In genomic region chr14:64719601-64720000, GRCh38 we compare ENCODE assay signal across 14 cellular contexts. TPM values are rescaled to one million over a fixed set of nuclear protein-coding genes. Genes with fewer than 3 reads are reported as not detected.
A peak's percentile ranks its signal among the peaks of the same experiment; 100 is the strongest.
DNase-seq lines count a peak whose midpoint lies in the region; ATAC-seq and TF ChIP-seq lines count a peak whose summit lies in the region.
"Had no signal": no experiment of that assay in that cellular context is flagged by ENCODE, and none has a peak within 500 bp of the region (broad histone marks: within the 10 kb centered on the region; RNA-seq: fewer than 3 reads in every experiment).

No MANE protein-coding gene starts in this region.

- no peak overlapping the region for H3K4me3 ChIP-seq in Caco-2 (ENCODE audit: low read depth, low read length)
- H3K4me3 ChIP-seq in sigmoid colon, result no peak overlapping the region
- H3K4me3 ChIP-seq in upper lobe of right lung, result no peak overlapping the region
- H3K4me3 ChIP-seq: K562, SK-N-MC had no signal

- ATAC-seq in upper lobe of right lung, result no peak
- ATAC-seq in HG02798 (IDR thresholded peaks at IDR 0.05; ENCODE audit: poor library complexity, unreplicated experiment), result no peak
- ATAC-seq: K562 had no signal

- POLR2A ChIA-PET in Caco-2 (lab: Charles Lee), result no interaction called here

- WGBS in sigmoid colon, 2 donors, result 42 to 67% methylated on average over 7 of the region's 7 CpGs

- BruUV-seq in Caco-2 (replicated peaks; lab: Mats Ljungman, UMichigan), result no TSS peak

- H3K36me3 ChIP-seq in Caco-2 (ENCODE audit: control insufficient read depth, insufficient read depth, low read length) (no peaks in the 10 kb centered on the region; the same call in none of the 2 replicates), sigmoid colon (no peaks in the 10 kb centered on the region), upper lobe of right lung (no peaks in the 10 kb centered on the region)

- no peaks in the 10 kb centered on the region for H3K27me3 Mint-ChIP-seq in Caco-2 (ENCODE audit: insufficient read depth, unreplicated experiment)

- H3K27me3 ChIP-seq in Caco-2 (replicated peaks; ENCODE audit: control insufficient read depth, insufficient read depth, low read length) (no peaks in the 10 kb centered on the region), sigmoid colon (no peaks in the 10 kb centered on the region), upper lobe of right lung (no peaks in the 10 kb centered on the region)

- no peak overlapping the region for H3K4me3 Mint-ChIP-seq in Caco-2 (ENCODE audit: unreplicated experiment)
- H3K4me3 Mint-ChIP-seq: activated T-helper 1 cell treated with anti-CD3 and anti-CD28 coated beads, Interleukin-12 subunit alpha, Interleukin-12 subunit beta, Interleukin-2, Interleukin-4 antibody, amounts not matched to agents 30 ng/mL and 10 ng/mL and 1 ng/mL, durations not matched to agents 14 hours and 24 hours and 36 hours; B cell had no signal

- intact Hi-C loops in Caco-2 (cut with micrococcal nuclease; ENCODE audit: unreplicated experiment), result no loop called here
- intact Hi-C loops in sigmoid colon (cut with DNase I), result no loop called here
- intact Hi-C loops in upper lobe of right lung (cut with DNase I), result no loop called here

- H3K36me3 Mint-ChIP-seq in Caco-2 (ENCODE audit: insufficient read depth, unreplicated experiment), result peaks cover 66% of the 10 kb centered on the region

- no peaks in the 10 kb centered on the region for H3K9me3 Mint-ChIP-seq in Caco-2 (ENCODE audit: unreplicated experiment)

- H3K9me3 ChIP-seq in Caco-2 (no peaks in the 10 kb centered on the region), sigmoid colon (no peaks in the 10 kb centered on the region), upper lobe of right lung (no peaks in the 10 kb centered on the region)

- TF ChIP-seq CTCF in Caco-2 (IDR thresholded peaks at IDR 0.05; ENCODE audit: insufficient read depth in 1 of 2, low read depth in 1 of 2, low read length in 1 of 2, severe bottlenecking in 1 of 2, unreplicated experiment in 1 of 2), result no peak
- TF ChIP-seq CTCF in sigmoid colon (IDR thresholded peaks at IDR 0.05), result no peak
- no peak for TF ChIP-seq CTCF in upper lobe of right lung (IDR thresholded peaks at IDR 0.05)

- H3K27ac ChIP-seq in angular gyrus (ENCODE audit: low read depth, low read length), result peak overlapping the region; percentile 74
- peak overlapping the region; percentile 61 to 90 (median 86) for H3K27ac ChIP-seq in sigmoid colon
- H3K27ac ChIP-seq in upper lobe of right lung, result no peak overlapping the region

- H3K27ac Mint-ChIP-seq in Caco-2 (ENCODE audit: unreplicated experiment), result peak overlapping the region; percentile 50
- H3K27ac Mint-ChIP-seq: activated T-helper 1 cell treated with anti-CD3 and anti-CD28 coated beads, Interleukin-12 subunit alpha, Interleukin-12 subunit beta, Interleukin-2, Interleukin-4 antibody, amounts not matched to agents 30 ng/mL and 10 ng/mL and 1 ng/mL, durations not matched to agents 14 hours and 24 hours and 36 hours; B cell had no signal

- H3K4me1 Mint-ChIP-seq in Caco-2 (ENCODE audit: low read depth, unreplicated experiment), result peaks cover 72% of the 10 kb centered on the region
- H3K4me1 Mint-ChIP-seq: B cell had no signal

- CTCF ChIA-PET in Caco-2 (lab: Charles Lee), result no interaction called here

- TF ChIP-seq EP300 in sigmoid colon (IDR thresholded peaks at IDR 0.05), result no peak

- TF ChIP-seq POLR2A in sigmoid colon (IDR thresholded peaks at IDR 0.05), result no peak

- no peak for DNase-seq in Caco-2
- DNase-seq in islet precursor cell, result peak; percentile 39
- DNase-seq in sigmoid colon, result peak; percentile 62
- no peak for DNase-seq in upper lobe of right lung
- no peak for DNase-seq in SHP77 treated with DMSO at 0.1 percent for 48 hours (lab: John Stamatoyannopoulos, UW)
- no peak for DNase-seq in NCI-H2227 treated with DMSO at 0.1 percent for 48 hours (lab: John Stamatoyannopoulos, UW)
- DNase-seq: activated CD4-positive, CD25-positive, alpha-beta regulatory T cell; NCI-H774 had no signal

- H3K4me1 ChIP-seq in Caco-2 (peaks cover 92% of the 10 kb centered on the region), sigmoid colon (peaks cover 0 to 100% (median 98%) of the 10 kb centered on the region in 4 donors), upper lobe of right lung (peaks cover 60% of the 10 kb centered on the region)

RNA-seq across cellular contexts. Expression of gene PLEKHG3, which starts 15.4 kb away (rescaled TPM):
- total RNA-seq in Caco-2 (2022), result 85.9 and 90.8 TPM in 2 replicates
- total RNA-seq in sigmoid colon, result 10 to 100 TPM; 34.4 to 67.9 (median 52.3) TPM
- polyA plus RNA-seq in sigmoid colon, result 10 to 100 TPM; 16.9 to 26.8 (median 17.4) TPM
- 34.5 TPM for total RNA-seq in upper lobe of right lung

Comparison
In these comparisons a context has a peak if more than half of its experiments do, and no peak if none do; other contexts are left out.
1. DNase-seq: peak in islet precursor cell (single experiment) and sigmoid colon (single experiment); none in Caco-2 (0 of 2), upper lobe of right lung (single experiment), SHP77 treated with DMSO at 0.1 percent for 48 hours (single experiment) and NCI-H2227 treated with DMSO at 0.1 percent for 48 hours (single experiment).